19 cellular contexts compared by ENCODE assay signal in genomic region chr4:6115342-6115741, GRCh38.
DNase-seq lines count a peak whose midpoint lies in the region; ATAC-seq, FAIRE-seq and TF ChIP-seq lines count a peak whose summit lies in the region.
"Had no signal": no experiment of that assay in that cellular context is flagged by ENCODE, and none has a peak within 500 bp of the region (broad histone marks: within the 10 kb centered on the region; RNA-seq: fewer than 3 reads in every experiment).

No MANE protein-coding gene starts in this region.

- H3K18ac ChIP-seq in mesendoderm (ENCODE audit: low read length) = no peak overlapping the region

- no peak overlapping the region for H3K23ac ChIP-seq in mesendoderm (ENCODE audit: low read length)

- no peaks in the 10 kb centered on the region for H3K9me3 ChIP-seq in astrocyte (ENCODE audit: insufficient read depth, low read depth, low read length)
- H3K9me3 ChIP-seq in gastroesophageal sphincter = no peaks in the 10 kb centered on the region
- H3K9me3 ChIP-seq: A549, BLaER1 had no signal

- no peak overlapping the region for H2BK15ac ChIP-seq in mesendoderm (replicated peaks; ENCODE audit: low read depth)

- no peaks in the 10 kb centered on the region for H3K27me3 Mint-ChIP-seq in T-helper 1 cell treated with Interleukin-12 subunit alpha and Interleukin-12 subunit beta and Interleukin-4 antibody, amounts not matched to agents 30 μg/mL and 1 μg/mL, for 36 hours (ENCODE audit: low read depth)
- peaks cover 42% of the 10 kb centered on the region for H3K27me3 Mint-ChIP-seq in astrocyte (ENCODE audit: low read depth, unreplicated experiment)
- H3K27me3 Mint-ChIP-seq: CD4-positive, alpha-beta memory T cell had no signal

- no peaks in the 10 kb centered on the region for H3K4me1 ChIP-seq in astrocyte (ENCODE audit: insufficient read depth, low read length)
- peaks cover 12% of the 10 kb centered on the region for H3K4me1 ChIP-seq in mesendoderm (ENCODE audit: control insufficient read depth, low read depth, low read length)
- H3K4me1 ChIP-seq in gastroesophageal sphincter = no peaks in the 10 kb centered on the region
- H3K4me1 ChIP-seq: A549, BLaER1 had no signal

- no peak for TF ChIP-seq EP300 in gastroesophageal sphincter (IDR thresholded peaks at IDR 0.05)

- H2AFZ ChIP-seq in astrocyte (ENCODE audit: low read depth, low read length) = no peak overlapping the region

- no peak overlapping the region for H2BK120ac ChIP-seq in mesendoderm (ENCODE audit: low read depth, low read length)

- peaks cover 18% of the 10 kb centered on the region for H3K36me3 Mint-ChIP-seq in T-helper 1 cell treated with Interleukin-12 subunit alpha and Interleukin-12 subunit beta and Interleukin-4 antibody, amounts not matched to agents 30 μg/mL and 1 μg/mL, for 36 hours (ENCODE audit: low read depth)
- no peaks in the 10 kb centered on the region for H3K36me3 Mint-ChIP-seq in astrocyte (ENCODE audit: low read depth, unreplicated experiment)
- H3K36me3 Mint-ChIP-seq: CD14-positive monocyte had no signal

- H3K4ac ChIP-seq in mesendoderm (ENCODE audit: low read depth, low read length) = peak overlapping the region; percentile 74

- no CpG with 5 or more reads among the region's 5 CpGs for WGBS in mesendoderm (ENCODE audit: extremely low coverage, insufficient coverage, low lambda C conversion rate)
- WGBS in gastroesophageal sphincter (ENCODE audit: low coverage in 1 of 2), 2 donors = 46 to 65% methylated on average over 5 of the region's 5 CpGs

- H3K4me2 ChIP-seq in astrocyte (ENCODE audit: low read length) = no peak overlapping the region
- H3K4me2 ChIP-seq in mesendoderm (ENCODE audit: low read length) = no peak overlapping the region
- H3K4me2 ChIP-seq: A549, BLaER1 had no signal

- no peaks in the 10 kb centered on the region for H3K9me3 Mint-ChIP-seq in T-helper 1 cell treated with Interleukin-12 subunit alpha and Interleukin-12 subunit beta and Interleukin-4 antibody, amounts not matched to agents 30 μg/mL and 1 μg/mL, for 36 hours
- no peaks in the 10 kb centered on the region for H3K9me3 Mint-ChIP-seq in astrocyte (ENCODE audit: unreplicated experiment)

- no peak overlapping the region for H4K8ac ChIP-seq in mesendoderm (ENCODE audit: low read depth, low read length)

- H3K27ac Mint-ChIP-seq in T-helper 1 cell treated with Interleukin-12 subunit alpha and Interleukin-12 subunit beta and Interleukin-4 antibody, amounts not matched to agents 30 μg/mL and 1 μg/mL, for 36 hours = peak overlapping the region; percentile 59
- peak overlapping the region; percentile 53 for H3K27ac Mint-ChIP-seq in astrocyte (ENCODE audit: unreplicated experiment)

- H4K20me1 ChIP-seq in astrocyte (ENCODE audit: insufficient read depth, low read length) = no peaks in the 10 kb centered on the region
- H4K20me1 ChIP-seq: BLaER1 had no signal

- H2BK5ac ChIP-seq in mesendoderm (ENCODE audit: low read length) = peak overlapping the region; percentile 97

- peak overlapping the region; percentile 80 for H3K56ac ChIP-seq in mesendoderm (ENCODE audit: low read length)

- H2AK5ac ChIP-seq in mesendoderm (ENCODE audit: low read length) = no peak overlapping the region

- no peak overlapping the region for H3K27ac ChIP-seq in astrocyte (ENCODE audit: low read depth, low read length)
- H3K27ac ChIP-seq in mesendoderm (ENCODE audit: low read depth, low read length) = no peak overlapping the region
- no peak overlapping the region for H3K27ac ChIP-seq in gastroesophageal sphincter
- H3K27ac ChIP-seq in RWPE1 = no peak overlapping the region
- H3K27ac ChIP-seq: 22Rv1, A549, BLaER1 had no signal

- no peak for FAIRE-seq in astrocyte (lab: Jason Lieb, UNC)
- FAIRE-seq: A549 had no signal

- H3K36me3 ChIP-seq in astrocyte (ENCODE audit: insufficient read depth, low read length) (no peaks in the 10 kb centered on the region), mesendoderm (ENCODE audit: control insufficient read depth, insufficient read depth, low read length) (no peaks in the 10 kb centered on the region), gastroesophageal sphincter (no peaks in the 10 kb centered on the region)

- TF ChIP-seq CTCF in astrocyte (IDR thresholded peaks at IDR 0.05; ENCODE audit: insufficient read depth, low read depth, low read length) (no peak), gastroesophageal sphincter (IDR thresholded peaks at IDR 0.05) (no peak), RWPE1 (conservative IDR thresholded peaks at IDR 0.05; ENCODE audit: low read depth) (no peak)

- H3K9ac ChIP-seq in astrocyte (ENCODE audit: low read length) (no peak overlapping the region), mesendoderm (ENCODE audit: low read length) (no peak overlapping the region)
- H3K9ac ChIP-seq: BLaER1 had no signal

- H3K4me1 Mint-ChIP-seq in T-helper 1 cell treated with Interleukin-12 subunit alpha and Interleukin-12 subunit beta and Interleukin-4 antibody, amounts not matched to agents 30 μg/mL and 1 μg/mL, for 36 hours (ENCODE audit: low read depth) = peaks cover 31% of the 10 kb centered on the region
- H3K4me1 Mint-ChIP-seq in astrocyte (ENCODE audit: low read depth, unreplicated experiment) = peaks cover 11% of the 10 kb centered on the region
- H3K4me1 Mint-ChIP-seq: CD14-positive monocyte had no signal

- CTCF ChIA-PET in RWPE1 (lab: Yijun Ruan, JAX) = no interaction called here

- DNase-seq in T-helper 1 cell (no peak), COR-L47 (lab: John Stamatoyannopoulos, UW) (peak; percentile 65), astrocyte (ENCODE audit: low read depth) (no peak), mesendoderm (no peak), RWPE1 (ENCODE audit: low spot score) (no peak), AG08395 (ENCODE audit: low spot score) (no peak)
- DNase-seq: Calu3; CD4-positive, alpha-beta memory T cell; DMS79 treated with DMSO at 0.1 percent for 48 hours; GF-D8; GOT3; H7 had no signal

- no peak for ATAC-seq in gastroesophageal sphincter
- ATAC-seq: A549, HCT116 had no signal

- no peak overlapping the region for H3K4me3 ChIP-seq in astrocyte (ENCODE audit: insufficient read depth, low read depth, low read length)
- no peak overlapping the region for H3K4me3 ChIP-seq in mesendoderm (ENCODE audit: low read length)
- H3K4me3 ChIP-seq in gastroesophageal sphincter = no peak overlapping the region
- H3K4me3 ChIP-seq: A549, BLaER1 had no signal

- no peak for TF ChIP-seq POLR2A in gastroesophageal sphincter (IDR thresholded peaks at IDR 0.05)

- H3K79me2 ChIP-seq in astrocyte (ENCODE audit: insufficient read depth, low read length) (no peaks in the 10 kb centered on the region), mesendoderm (ENCODE audit: control insufficient read depth, insufficient read depth, low read length) (no peaks in the 10 kb centered on the region)

- H3K4me3 Mint-ChIP-seq in T-helper 1 cell treated with Interleukin-12 subunit alpha and Interleukin-12 subunit beta and Interleukin-4 antibody, amounts not matched to agents 30 μg/mL and 1 μg/mL, for 36 hours = no peak overlapping the region
- no peak overlapping the region for H3K4me3 Mint-ChIP-seq in astrocyte (ENCODE audit: unreplicated experiment)
- H3K4me3 Mint-ChIP-seq: CD14-positive monocyte; CD4-positive, alpha-beta memory T cell had no signal

- H4K5ac ChIP-seq in mesendoderm (ENCODE audit: low read length) = no peak overlapping the region

- H3K27me3 ChIP-seq in astrocyte (ENCODE audit: insufficient read depth, low read length) (no peaks in the 10 kb centered on the region), mesendoderm (ENCODE audit: insufficient read depth, low read length, poor library complexity) (no peaks in the 10 kb centered on the region), gastroesophageal sphincter (peaks cover 73% of the 10 kb centered on the region)
- H3K27me3 ChIP-seq: BLaER1 had no signal

- POLR2A ChIA-PET in RWPE1 (lab: Yijun Ruan, JAX; ENCODE audit: low non-redundant PET) = no interaction called here

- H3K79me1 ChIP-seq in mesendoderm (ENCODE audit: low read length) = no peaks in the 10 kb centered on the region
